Comparison of ENCODE assay signal across 27 cellular contexts in genomic region chr7:121618182-121618581, GRCh38.
"Had no signal": no experiment of that assay in that cellular context is flagged by ENCODE, and none has a peak within 500 bp of the region (broad histone marks: within the 10 kb centered on the region; RNA-seq: fewer than 3 reads in every experiment).

No MANE protein-coding gene starts in this region.

- H3K4me1 Mint-ChIP-seq: naive B cell had no signal

- H3K4me3 Mint-ChIP-seq: dendritic cell treated with granulocyte-macrophage colony-stimulating factor and Interleukin-4, amounts not matched to agents 40 ng/mL and 50 ng/mL, for 4 days; effector memory CD8-positive, alpha-beta T cell; endodermal cell; mesothelial cell of epicardium; naive B cell had no signal

- H3K9me3 ChIP-seq: colonic mucosa, esophagus squamous epithelium, gastrocnemius medialis, heart right ventricle, left lung, lower lobe of right lung, mucosa of descending colon had no signal

- H3K9me3 Mint-ChIP-seq: dendritic cell treated with granulocyte-macrophage colony-stimulating factor and Interleukin-4, amounts not matched to agents 40 ng/mL and 50 ng/mL, for 4 days; effector memory CD8-positive, alpha-beta T cell had no signal

- ATAC-seq: effector memory CD8-positive, alpha-beta T cell; esophagus mucosa; gastrocnemius medialis; heart right ventricle; left cardiac atrium; left lung; left ventricle myocardium superior; lower lobe of right lung; mucosa of descending colon had no signal

- H3K36me3 ChIP-seq: colonic mucosa, esophagus squamous epithelium, gastrocnemius medialis, heart right ventricle, left lung, lower lobe of right lung had no signal

- H3K27me3 Mint-ChIP-seq: dendritic cell treated with granulocyte-macrophage colony-stimulating factor and Interleukin-4, amounts not matched to agents 40 ng/mL and 50 ng/mL, for 4 days had no signal

- DNase-seq: colonic mucosa; cortex of kidney; effector CD8-positive, alpha-beta T cell; effector memory CD8-positive, alpha-beta T cell; endodermal cell; erythroblast; esophagus squamous epithelium; foreskin fibroblast; foreskin melanocyte; gastrocnemius medialis; glutamatergic neuron; head of caudate nucleus; heart right ventricle; hippocampal formation; left cardiac atrium; left lung; left ventricle myocardium superior; lower lobe of right lung; mesenchymal stem cell; mucosa of descending colon; naive B cell had no signal

- H3K4me1 ChIP-seq: colonic mucosa, esophagus squamous epithelium, gastrocnemius medialis, left lung, lower lobe of right lung had no signal

- H3K27me3 ChIP-seq: colonic mucosa, esophagus squamous epithelium, gastrocnemius medialis, heart right ventricle, left lung had no signal

- FAIRE-seq: endometrium, keratinocyte had no signal

- H3K4me3 ChIP-seq: colonic mucosa, esophagus squamous epithelium, gastrocnemius medialis, heart right ventricle, left lung, lower lobe of right lung, mucosa of descending colon had no signal

- H3K27ac Mint-ChIP-seq: dendritic cell treated with granulocyte-macrophage colony-stimulating factor and Interleukin-4, amounts not matched to agents 40 ng/mL and 50 ng/mL, for 4 days; effector memory CD8-positive, alpha-beta T cell; endodermal cell; mesothelial cell of epicardium; naive B cell had no signal

- H3K27ac ChIP-seq: colonic mucosa, epithelial cell of prostate, esophagus squamous epithelium, gastrocnemius medialis, heart right ventricle, left lung, lower lobe of right lung had no signal
